In genomic region chr2:15817748-15818147, GRCh38 we compare ENCODE assay signal across 7 cellular contexts.
"Had no signal": no experiment of that assay in that cellular context is flagged by ENCODE, and none has a peak within 500 bp of the region (broad histone marks: within the 10 kb centered on the region; RNA-seq: fewer than 3 reads in every experiment).

No MANE protein-coding gene starts in this region.

- H3K27ac Mint-ChIP-seq: HFFc6 had no signal

- H3K27ac ChIP-seq: GM23248 had no signal

- H3K36me3 ChIP-seq: HAP-1 had no signal

- H3K4me3 ChIP-seq: GM23248, HAP-1, K562 had no signal

- H3K4me1 ChIP-seq: HAP-1 had no signal

- DNase-seq: GM23248, GOT3, H7, HFFc6, IMR-90 had no signal

- H3K9ac ChIP-seq: GM23248 had no signal

- H2AFZ ChIP-seq: GM23248 had no signal

- H3K4me3 Mint-ChIP-seq: HFFc6 had no signal

- H3K9me3 ChIP-seq: HAP-1 had no signal
